ENCODE assay signal across 27 cellular contexts in genomic region chr16:13561276-13561675, GRCh38.
"Had no signal": no experiment of that assay in that cellular context is flagged by ENCODE, and none has a peak within 500 bp of the region (broad histone marks: within the 10 kb centered on the region; RNA-seq: fewer than 3 reads in every experiment).

No MANE protein-coding gene starts in this region.

- H3K36me3 Mint-ChIP-seq: naive thymus-derived CD8-positive, alpha-beta T cell; stimulated activated naive B cell treated with anti-CD40 and anti-IgM and Interleukin-4, amounts not matched to agents 10 μg/mL and 1 μg/mL and 100 μg/mL, for 72 hours had no signal

- H3K27me3 Mint-ChIP-seq: progenitor cell of endocrine pancreas had no signal

- ATAC-seq: heart right ventricle; mucosa of descending colon; naive thymus-derived CD8-positive, alpha-beta T cell; right cardiac atrium; sciatic nerve; stimulated activated naive B cell treated with anti-CD40 and anti-IgM and Interleukin-4, amounts not matched to agents 10 μg/mL and 1 μg/mL and 100 μg/mL, for 72 hours; stimulated activated naive CD8-positive, alpha-beta T cell treated with anti-CD3 and anti-CD28 coated beads, Interleukin-15, Interleukin-2, amounts not matched to agents 100 U/mL and 50 U/mL, for 24 hours; upper lobe of right lung had no signal

- H3K4me3 ChIP-seq: heart right ventricle, hepatocyte, left ventricle myocardium inferior, lung, mucosa of descending colon, ovary, skin epidermis, stomach, suprapubic skin, thoracic aorta, tibial artery, upper lobe of right lung had no signal

- H3K4me1 ChIP-seq: heart right ventricle, left ventricle myocardium inferior, stomach, suprapubic skin, tibial artery, upper lobe of right lung had no signal

- H3K9me3 ChIP-seq: left ventricle myocardium inferior, ovary, stomach, suprapubic skin, thoracic aorta, tibial artery, upper lobe of right lung had no signal

- H3K27me3 ChIP-seq: hepatocyte, ovary, upper lobe of right lung had no signal

- H3K27ac ChIP-seq: heart right ventricle, hepatocyte, left ventricle myocardium inferior, ovary, skin epidermis, stomach, suprapubic skin, thoracic aorta, tibial artery, upper lobe of right lung had no signal

- H3K9me3 Mint-ChIP-seq: nephron had no signal

- H3K27ac Mint-ChIP-seq: naive thymus-derived CD8-positive, alpha-beta T cell; progenitor cell of endocrine pancreas; stimulated activated naive B cell treated with anti-CD40 and anti-IgM and Interleukin-4, amounts not matched to agents 10 μg/mL and 1 μg/mL and 100 μg/mL, for 72 hours had no signal

- DNase-seq: glutamatergic neuron; heart right ventricle; left ventricle myocardium inferior; midbrain; mucosa of descending colon; naive thymus-derived CD8-positive, alpha-beta T cell; ovary; retina; right cardiac atrium; stimulated activated CD4-positive, alpha-beta T cell treated with anti-CD3 and anti-CD28 coated beads, Interleukin-12 subunit alpha, Interleukin-12 subunit beta, amount 100 ng/mL, for 4 hours; stimulated activated CD4-positive, alpha-beta T cell treated with anti-CD3 and anti-CD28 coated beads, Interleukin-15, amount 100 ng/mL, for 24 hours; stimulated activated CD4-positive, alpha-beta T cell treated with anti-CD3 and anti-CD28 coated beads, Interleukin-2, amount 100 ng/mL, for 24 hours; stimulated activated CD4-positive, alpha-beta T cell treated with anti-CD3 and anti-CD28 coated beads, Interleukin-4, amount 100 ng/mL, for 1 hour; stimulated activated naive B cell treated with anti-CD40 and anti-IgM and Interleukin-4, amounts not matched to agents 10 μg/mL and 1 μg/mL and 100 μg/mL, for 72 hours; stimulated activated naive CD8-positive, alpha-beta T cell treated with anti-CD3 and anti-CD28 coated beads, Interleukin-15, Interleukin-2, amounts not matched to agents 100 U/mL and 50 U/mL, for 24 hours; stomach; tibial artery; trophoblast cell; upper lobe of right lung had no signal

- H2AFZ ChIP-seq: hepatocyte had no signal

- H3K4me1 Mint-ChIP-seq: naive thymus-derived CD8-positive, alpha-beta T cell; nephron; stimulated activated naive B cell treated with anti-CD40 and anti-IgM and Interleukin-4, amounts not matched to agents 10 μg/mL and 1 μg/mL and 100 μg/mL, for 72 hours had no signal

- H3K4me2 ChIP-seq: hepatocyte had no signal

- H3K4me3 Mint-ChIP-seq: naive thymus-derived CD8-positive, alpha-beta T cell; nephron; stimulated activated naive B cell treated with anti-CD40 and anti-IgM and Interleukin-4, amounts not matched to agents 10 μg/mL and 1 μg/mL and 100 μg/mL, for 72 hours had no signal

- H3K79me2 ChIP-seq: hepatocyte had no signal

- H3K36me3 ChIP-seq: heart right ventricle, left ventricle myocardium inferior, ovary, stomach, suprapubic skin, thoracic aorta, tibial artery, upper lobe of right lung had no signal
